In the genomic region with DNA sequence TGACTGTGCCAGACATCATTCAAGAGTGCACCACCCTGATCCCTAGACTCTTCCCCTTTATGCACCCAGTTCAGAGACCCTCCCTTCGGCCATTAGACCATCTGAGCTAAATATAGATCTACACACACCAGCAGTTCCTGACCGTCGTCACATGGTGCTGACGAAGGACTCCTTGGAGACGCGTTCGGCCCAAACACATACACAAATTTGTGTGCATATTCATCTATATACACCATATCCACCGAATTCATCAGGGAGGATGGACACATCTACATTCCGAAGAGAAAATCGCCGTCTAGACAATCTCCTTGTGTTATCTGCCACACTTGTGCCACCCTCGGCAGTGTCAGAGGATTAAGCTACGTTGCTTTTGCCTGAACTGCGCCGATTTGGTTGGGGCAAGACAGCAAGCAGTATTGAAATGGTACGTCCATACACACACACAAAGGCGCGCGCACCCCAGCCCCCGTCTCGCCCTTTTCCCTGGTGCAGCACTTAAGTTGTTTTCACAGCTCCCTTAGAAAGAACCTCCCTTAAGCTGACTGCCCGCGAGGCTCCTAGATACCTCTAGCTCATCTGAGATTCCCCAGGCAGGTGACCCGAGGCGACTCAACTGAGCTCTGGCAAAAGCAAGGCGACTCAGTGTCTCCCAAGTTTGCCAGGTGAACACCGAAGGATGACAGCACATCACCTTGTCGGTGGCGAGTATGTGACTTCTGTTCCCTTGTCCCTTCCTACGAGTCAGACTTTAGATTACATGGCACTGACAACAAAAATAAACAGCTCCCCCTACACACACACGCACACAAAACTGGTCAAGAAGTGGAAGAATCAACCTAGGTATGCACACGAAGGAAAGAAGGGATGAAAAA, we compare ENCODE assay signal across 8 cellular contexts. TPM values are rescaled to one million over a fixed set of nuclear protein-coding genes. Genes with fewer than 3 reads are reported as not detected.
A peak's percentile ranks its signal among the peaks of the same experiment; 100 is the strongest.
DNase-seq lines count a peak whose midpoint lies in the region; ATAC-seq and TF ChIP-seq lines count a peak whose summit lies in the region.

No MANE protein-coding gene starts in this region.

- peak overlapping the region; percentile 97 for H3K27ac Mint-ChIP-seq in T-helper 17 cell

- no peak for TF ChIP-seq CTCF in brain microvascular endothelial cell (IDR thresholded peaks at IDR 0.05; ENCODE audit: low read depth, low read length, missing control alignments)
- TF ChIP-seq CTCF in retinal pigment epithelial cell (conservative IDR thresholded peaks at IDR 0.05; ENCODE audit: low read depth, low read length): peak; percentile 8

- no peak overlapping the region for H3K27ac ChIP-seq in brain microvascular endothelial cell

- in situ Hi-C loops in brain microvascular endothelial cell (cut with HindIII; ENCODE audit: low pct_ligation_motif_present, low sequenced_read_pairs): no loop called here

- H3K4me3 ChIP-seq in brain microvascular endothelial cell (ENCODE audit: low read depth, low read length) (peak overlapping the region; percentile 62), iPS-18c (ENCODE audit: insufficient read depth, low read depth, low read length) (peak overlapping the region; percentile 88), retinal pigment epithelial cell (ENCODE audit: low read length) (peak overlapping the region; percentile 82)

- peak overlapping the region; percentile 99 for H3K4me3 Mint-ChIP-seq in T-helper 17 cell

- no peak for ATAC-seq in T-helper 17 cell

- peaks cover 4% of the 10 kb centered on the region for H3K36me3 Mint-ChIP-seq in T-helper 17 cell (ENCODE audit: low read depth)

- H3K36me3 ChIP-seq in brain microvascular endothelial cell (replicated peaks): no peaks in the 10 kb centered on the region

- DNase-seq in NCI-H345 (lab: John Stamatoyannopoulos, UW) (peak; percentile 32), NCI-H345 treated with DMSO at 0.1 percent for 48 hours (lab: John Stamatoyannopoulos, UW; ENCODE audit: unreplicated experiment) (no peak), T-helper 17 cell (peak in 2 of 3 donors; percentile 12 to 20), brain microvascular endothelial cell (peak; percentile 33), retinal pigment epithelial cell (ENCODE audit: low read depth) (no peak), OCI-M2 (lab: John Stamatoyannopoulos, UW; ENCODE audit: unreplicated experiment) (no peak), SHP77 (lab: John Stamatoyannopoulos, UW) (no peak)

- H3K27me3 ChIP-seq in brain microvascular endothelial cell (replicated peaks): peaks cover 24% of the 10 kb centered on the region

- H3K27me3 Mint-ChIP-seq in T-helper 17 cell: peaks cover 7% of the 10 kb centered on the region

- H3K9me3 ChIP-seq in T-helper 17 cell (ENCODE audit: control insufficient read depth, low read length, poor library complexity, severe bottlenecking): no peaks in the 10 kb centered on the region
- no peaks in the 10 kb centered on the region for H3K9me3 ChIP-seq in iPS-18c (ENCODE audit: control insufficient read depth, insufficient read depth, low read length)

- peaks cover 32% of the 10 kb centered on the region for H3K4me1 Mint-ChIP-seq in T-helper 17 cell

RNA-seq across cellular contexts. Expression of gene RASGEF1B, which starts 1.0 kb away (rescaled TPM):
- total RNA-seq in T-helper 17 cell: 10 to 100 TPM; 48.3 to 58.7 TPM

Comparison
In these comparisons a context has a peak if more than half of its experiments do, and no peak if none do; other contexts are left out.
1. DNase-seq: peak in NCI-H345 (single experiment), T-helper 17 cell (2 of 3) and brain microvascular endothelial cell (single experiment); none in NCI-H345 treated with DMSO at 0.1 percent for 48 hours (single experiment), retinal pigment epithelial cell (single experiment), OCI-M2 (single experiment) and SHP77 (0 of 2).
2. Peak in every context shown above with its lines, with median percentiles within 50 percentile points of each other: H3K4me3 ChIP-seq.